In genomic region chr4:1364217-1364616, GRCh38 we compare ENCODE assay signal across 29 cellular contexts. TPM values are rescaled to one million over a fixed set of nuclear protein-coding genes. Genes with fewer than 3 reads are reported as not detected.
"Had no signal": no experiment of that assay in that cellular context is flagged by ENCODE, and none has a peak within 500 bp of the region (broad histone marks: within the 10 kb centered on the region; RNA-seq: fewer than 3 reads in every experiment).

No MANE protein-coding gene starts in this region.

- H3K9ac ChIP-seq: KMS-11, SK-N-SH had no signal

- ATAC-seq: Panc1 had no signal

- H3K4me3 ChIP-seq: PC-9, SJSA1 had no signal

- H3K4me1 ChIP-seq: SJSA1 had no signal

- H3K4me2 ChIP-seq: KMS-11, PC-9, SK-N-SH had no signal

- H3K9me3 ChIP-seq: SJSA1, SK-N-SH had no signal

- H3K27ac ChIP-seq: KMS-11, PC-9, SJSA1 had no signal

- H3K27me3 ChIP-seq: SJSA1 had no signal

- H3K36me3 ChIP-seq: SJSA1 had no signal

- H3K9me2 ChIP-seq: SK-N-SH had no signal

- DNase-seq: Karpas-422, KBM-7, MM.1S, MV-4-11, NCI-H1092, NCI-H1105, NCI-H1417 treated with DMSO at 0.1 percent for 48 hours, NCI-H1694 treated with DMSO at 0.1 percent for 48 hours, NCI-H187 treated with DMSO at 0.1 percent for 48 hours, NCI-H2029, NCI-H2171 treated with DMSO at 0.1 percent for 48 hours, NCI-H345, NCI-H446, NCI-H510A treated with DMSO at 0.1 percent for 48 hours, NCI-H524 treated with DMSO at 0.1 percent for 48 hours, NCI-H526 treated with DMSO at 0.1 percent for 48 hours, NCI-H774, PC-9, SHP77 treated with DMSO at 0.1 percent for 48 hours, SK-N-SH, SW 1271 had no signal

- H2AFZ ChIP-seq: PC-9 had no signal

RNA-seq across cellular contexts. Expression of gene NKX1-1, which starts 42.0 kb away (rescaled TPM):
- total RNA-seq: LHCN-M2, MCF 10A, NCI-H460, OCI-LY7, PC-9, RPMI7951, SJSA1 had no signal
- polyA plus RNA-seq: SK-N-SH had no signal
